In genomic region chr3:194178128-194178527, GRCh38 we compare ENCODE assay signal across 7 cellular contexts.
"Had no signal": no experiment of that assay in that cellular context is flagged by ENCODE, and none has a peak within 500 bp of the region (broad histone marks: within the 10 kb centered on the region; RNA-seq: fewer than 3 reads in every experiment).

No MANE protein-coding gene starts in this region.

- H3K4me3 ChIP-seq: GM23338 had no signal

- H3K9me3 Mint-ChIP-seq: GM23338, H9, IgD-negative memory B cell had no signal

- H3K36me3 Mint-ChIP-seq: IgD-negative memory B cell had no signal

- H3K4me3 Mint-ChIP-seq: GM23338, H9, IgD-negative memory B cell had no signal

- FAIRE-seq: H1, H54, HTR-8/SVneo had no signal

- H2AFZ ChIP-seq: GM23338 had no signal

- H3K27ac Mint-ChIP-seq: GM23338, IgD-negative memory B cell had no signal

- DNase-seq: H9, HCEC 1CT had no signal

- ATAC-seq: GM23338 had no signal

- H3K4me2 ChIP-seq: GM23338 had no signal

- H3K4me1 Mint-ChIP-seq: IgD-negative memory B cell had no signal
